ENCODE assay signal across 25 cellular contexts in the genomic region with DNA sequence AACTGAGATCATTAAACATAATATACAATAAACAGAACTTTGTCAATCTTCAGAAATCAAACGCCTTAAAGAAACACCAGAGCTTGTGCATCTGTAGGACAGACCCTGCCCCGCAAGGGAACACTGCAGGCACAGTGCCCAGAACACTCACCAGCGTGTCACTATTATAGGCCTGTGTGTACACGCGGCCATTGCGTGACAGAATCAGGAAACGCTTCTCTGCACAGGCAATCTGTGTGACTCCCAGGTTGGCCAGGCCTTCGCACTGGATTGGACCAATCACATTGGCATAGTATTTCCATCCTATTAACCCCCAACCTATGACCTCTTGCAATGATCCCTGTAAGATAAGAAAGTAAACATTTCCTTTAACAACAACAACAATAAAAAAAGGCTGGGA.
"Had no signal": no experiment of that assay in that cellular context is flagged by ENCODE, and none has a peak within 500 bp of the region (broad histone marks: within the 10 kb centered on the region; RNA-seq: fewer than 3 reads in every experiment).

No MANE protein-coding gene starts in this region.

- H3K9me3 ChIP-seq: esophagus muscularis mucosa, vagina had no signal

- H3K27me3 ChIP-seq: dorsolateral prefrontal cortex, esophagus muscularis mucosa, vagina had no signal

- H3K4me3 ChIP-seq: dorsolateral prefrontal cortex, esophagus muscularis mucosa, vagina had no signal

- ATAC-seq: activated CD8-positive, alpha-beta T cell treated with anti-CD3 and anti-CD28 coated beads for 36 hours; activated T-helper 17 cell treated with anti-CD3 and anti-CD28 coated beads, Interleukin-2, amount 50 U/mL, for 72 hours; left colon; stimulated activated naive CD8-positive, alpha-beta T cell treated with anti-CD3 and anti-CD28 coated beads, Interleukin-15, Interleukin-2, amounts not matched to agents 100 U/mL and 50 U/mL, for 24 hours had no signal

- H3K4me1 ChIP-seq: esophagus muscularis mucosa, vagina had no signal

- H3K27ac ChIP-seq: dorsolateral prefrontal cortex, esophagus muscularis mucosa, vagina had no signal

- FAIRE-seq: islet of Langerhans, TTC549 had no signal

- DNase-seq: activated B cell treated with CpG ODN at 0.5 μM for 24 hours; activated CD4-positive, alpha-beta T cell treated with anti-CD3 and anti-CD28 coated beads for 48 hours; activated CD8-positive, alpha-beta T cell treated with anti-CD3 and anti-CD28 coated beads for 36 hours; activated naive CD4-positive, alpha-beta T cell; activated naive CD8-positive, alpha-beta T cell treated with anti-CD3 and anti-CD28 coated beads for 36 hours; activated T-cell treated with anti-CD3 and anti-CD28 coated beads, Interleukin-2, amount 50 U/mL, for 1 hour; amniotic stem cell; caudate nucleus; dorsolateral prefrontal cortex; hippocampal formation; left colon; mammary epithelial cell; midbrain; posterior cingulate gyrus; retina; stimulated activated CD4-positive, alpha-beta T cell treated with anti-CD3 and anti-CD28 coated beads, Interleukin-12 subunit alpha, Interleukin-12 subunit beta, amount 100 ng/mL, for 4 hours; stimulated activated CD4-positive, alpha-beta T cell treated with anti-CD3 and anti-CD28 coated beads, Interleukin-1b, Interleukin-23, amount 100 ng/mL, for 48 hours; stimulated activated naive CD8-positive, alpha-beta T cell treated with anti-CD3 and anti-CD28 coated beads, Interleukin-15, Interleukin-2, amounts not matched to agents 100 U/mL and 50 U/mL, for 24 hours; substantia nigra; trophoblast cell had no signal
